ENCODE assay signal across 1 cellular context in genomic region chr17:59435238-59435637, GRCh38.
TF ChIP-seq lines count a peak whose summit lies in the region.

No MANE protein-coding gene starts in this region.

TF ChIP-seq in GM12878, 131 proteins besides CTCF, POLR2A, EP300 and RAD21 (continued from another document):
- TF ChIP-seq ZNF24 (IDR thresholded peaks at IDR 0.05) (no peak), ZBED1 (IDR thresholded peaks at IDR 0.05; ENCODE audit: borderline replicate concordance) (no peak), MTA3 (IDR thresholded peaks at IDR 0.05; ENCODE audit: borderline replicate concordance, low read length) (no peak), BACH1 (IDR thresholded peaks at IDR 0.05; ENCODE audit: borderline replicate concordance) (no peak), CHD2 (IDR thresholded peaks at IDR 0.05; ENCODE audit: borderline replicate concordance, low read depth, low read length) (no peak)
- TF ChIP-seq, protein P1, sequence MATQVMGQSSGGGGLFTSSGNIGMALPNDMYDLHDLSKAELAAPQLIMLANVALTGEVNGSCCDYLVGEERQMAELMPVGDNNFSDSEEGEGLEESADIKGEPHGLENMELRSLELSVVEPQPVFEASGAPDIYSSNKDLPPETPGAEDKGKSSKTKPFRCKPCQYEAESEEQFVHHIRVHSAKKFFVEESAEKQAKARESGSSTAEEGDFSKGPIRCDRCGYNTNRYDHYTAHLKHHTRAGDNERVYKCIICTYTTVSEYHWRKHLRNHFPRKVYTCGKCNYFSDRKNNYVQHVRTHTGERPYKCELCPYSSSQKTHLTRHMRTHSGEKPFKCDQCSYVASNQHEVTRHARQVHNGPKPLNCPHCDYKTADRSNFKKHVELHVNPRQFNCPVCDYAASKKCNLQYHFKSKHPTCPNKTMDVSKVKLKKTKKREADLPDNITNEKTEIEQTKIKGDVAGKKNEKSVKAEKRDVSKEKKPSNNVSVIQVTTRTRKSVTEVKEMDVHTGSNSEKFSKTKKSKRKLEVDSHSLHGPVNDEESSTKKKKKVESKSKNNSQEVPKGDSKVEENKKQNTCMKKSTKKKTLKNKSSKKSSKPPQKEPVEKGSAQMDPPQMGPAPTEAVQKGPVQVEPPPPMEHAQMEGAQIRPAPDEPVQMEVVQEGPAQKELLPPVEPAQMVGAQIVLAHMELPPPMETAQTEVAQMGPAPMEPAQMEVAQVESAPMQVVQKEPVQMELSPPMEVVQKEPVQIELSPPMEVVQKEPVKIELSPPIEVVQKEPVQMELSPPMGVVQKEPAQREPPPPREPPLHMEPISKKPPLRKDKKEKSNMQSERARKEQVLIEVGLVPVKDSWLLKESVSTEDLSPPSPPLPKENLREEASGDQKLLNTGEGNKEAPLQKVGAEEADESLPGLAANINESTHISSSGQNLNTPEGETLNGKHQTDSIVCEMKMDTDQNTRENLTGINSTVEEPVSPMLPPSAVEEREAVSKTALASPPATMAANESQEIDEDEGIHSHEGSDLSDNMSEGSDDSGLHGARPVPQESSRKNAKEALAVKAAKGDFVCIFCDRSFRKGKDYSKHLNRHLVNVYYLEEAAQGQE (IDR thresholded peaks at IDR 0.05; ENCODE audit: low read depth, low read length), result no peak
- TF ChIP-seq, protein P2, sequence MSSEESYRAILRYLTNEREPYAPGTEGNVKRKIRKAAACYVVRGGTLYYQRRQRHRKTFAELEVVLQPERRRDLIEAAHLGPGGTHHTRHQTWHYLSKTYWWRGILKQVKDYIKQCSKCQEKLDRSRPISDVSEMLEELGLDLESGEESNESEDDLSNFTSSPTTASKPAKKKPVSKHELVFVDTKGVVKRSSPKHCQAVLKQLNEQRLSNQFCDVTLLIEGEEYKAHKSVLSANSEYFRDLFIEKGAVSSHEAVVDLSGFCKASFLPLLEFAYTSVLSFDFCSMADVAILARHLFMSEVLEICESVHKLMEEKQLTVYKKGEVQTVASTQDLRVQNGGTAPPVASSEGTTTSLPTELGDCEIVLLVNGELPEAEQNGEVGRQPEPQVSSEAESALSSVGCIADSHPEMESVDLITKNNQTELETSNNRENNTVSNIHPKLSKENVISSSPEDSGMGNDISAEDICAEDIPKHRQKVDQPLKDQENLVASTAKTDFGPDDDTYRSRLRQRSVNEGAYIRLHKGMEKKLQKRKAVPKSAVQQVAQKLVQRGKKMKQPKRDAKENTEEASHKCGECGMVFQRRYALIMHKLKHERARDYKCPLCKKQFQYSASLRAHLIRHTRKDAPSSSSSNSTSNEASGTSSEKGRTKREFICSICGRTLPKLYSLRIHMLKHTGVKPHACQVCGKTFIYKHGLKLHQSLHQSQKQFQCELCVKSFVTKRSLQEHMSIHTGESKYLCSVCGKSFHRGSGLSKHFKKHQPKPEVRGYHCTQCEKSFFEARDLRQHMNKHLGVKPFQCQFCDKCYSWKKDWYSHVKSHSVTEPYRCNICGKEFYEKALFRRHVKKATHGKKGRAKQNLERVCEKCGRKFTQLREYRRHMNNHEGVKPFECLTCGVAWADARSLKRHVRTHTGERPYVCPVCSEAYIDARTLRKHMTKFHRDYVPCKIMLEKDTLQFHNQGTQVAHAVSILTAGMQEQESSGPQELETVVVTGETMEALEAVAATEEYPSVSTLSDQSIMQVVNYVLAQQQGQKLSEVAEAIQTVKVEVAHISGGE (CRISPR knock-in tag; IDR thresholded peaks at IDR 0.05), result no peak
- TF ChIP-seq, protein P3, sequence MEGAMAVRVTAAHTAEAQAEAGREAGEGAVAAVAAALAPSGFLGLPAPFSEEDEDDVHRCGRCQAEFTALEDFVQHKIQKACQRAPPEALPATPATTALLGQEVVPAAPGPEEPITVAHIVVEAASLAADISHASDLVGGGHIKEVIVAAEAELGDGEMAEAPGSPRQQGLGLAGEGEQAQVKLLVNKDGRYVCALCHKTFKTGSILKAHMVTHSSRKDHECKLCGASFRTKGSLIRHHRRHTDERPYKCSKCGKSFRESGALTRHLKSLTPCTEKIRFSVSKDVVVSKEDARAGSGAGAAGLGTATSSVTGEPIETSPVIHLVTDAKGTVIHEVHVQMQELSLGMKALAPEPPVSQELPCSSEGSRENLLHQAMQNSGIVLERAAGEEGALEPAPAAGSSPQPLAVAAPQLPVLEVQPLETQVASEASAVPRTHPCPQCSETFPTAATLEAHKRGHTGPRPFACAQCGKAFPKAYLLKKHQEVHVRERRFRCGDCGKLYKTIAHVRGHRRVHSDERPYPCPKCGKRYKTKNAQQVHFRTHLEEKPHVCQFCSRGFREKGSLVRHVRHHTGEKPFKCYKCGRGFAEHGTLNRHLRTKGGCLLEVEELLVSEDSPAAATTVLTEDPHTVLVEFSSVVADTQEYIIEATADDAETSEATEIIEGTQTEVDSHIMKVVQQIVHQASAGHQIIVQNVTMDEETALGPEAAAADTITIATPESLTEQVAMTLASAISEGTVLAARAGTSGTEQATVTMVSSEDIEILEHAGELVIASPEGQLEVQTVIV (IDR thresholded peaks at IDR 0.05; ENCODE audit: borderline replicate concordance, partially characterized antibody), result no peak
